9 cellular contexts compared by ENCODE assay signal in the genomic region with DNA sequence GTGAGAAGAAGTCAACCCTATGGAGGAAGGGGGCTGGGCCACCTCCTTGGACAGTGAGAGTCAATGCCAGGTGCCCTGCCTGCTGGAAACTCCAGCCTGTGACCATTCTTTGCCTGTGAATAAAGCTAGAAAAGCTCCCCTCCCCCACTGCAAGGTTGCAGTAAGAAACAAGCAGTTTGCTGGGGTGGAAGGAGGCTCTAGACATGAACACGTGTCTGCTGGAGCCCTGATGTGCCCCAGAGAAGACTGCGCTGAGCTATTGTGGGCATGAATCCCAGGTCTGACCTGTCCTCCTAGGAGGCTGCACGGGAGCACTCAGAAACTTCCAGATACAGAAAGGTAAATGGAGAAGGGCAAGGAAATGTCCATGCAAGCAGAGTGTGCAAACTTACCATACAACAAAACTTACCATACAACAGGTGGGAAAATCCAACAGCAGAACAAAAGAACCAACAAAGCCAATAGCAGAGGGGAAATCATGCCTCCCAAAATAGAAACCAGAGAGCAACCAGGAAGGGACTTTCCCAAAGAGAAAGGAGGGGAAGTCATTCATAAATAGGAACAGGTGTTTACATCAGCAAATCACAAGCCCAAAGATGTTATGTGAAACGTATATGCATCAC.
A peak's percentile ranks its signal among the peaks of the same experiment; 100 is the strongest.
DNase-seq lines count a peak whose midpoint lies in the region; ATAC-seq lines count a peak whose summit lies in the region.
"Had no signal": no experiment of that assay in that cellular context is flagged by ENCODE, and none has a peak within 500 bp of the region (broad histone marks: within the 10 kb centered on the region; RNA-seq: fewer than 3 reads in every experiment).

No MANE protein-coding gene starts in this region.

- peak overlapping the region; percentile 7 to 64 for H3K4me3 Mint-ChIP-seq in activated T-cell treated with anti-CD3 and anti-CD28 coated beads, Interleukin-2, amount 50 U/mL, for 72 hours
- H3K4me3 Mint-ChIP-seq in stimulated activated naive CD8-positive, alpha-beta T cell treated with anti-CD3 and anti-CD28 coated beads, Interleukin-15, Interleukin-2, amounts not matched to agents 100 ng/mL and 50 ng/mL, for 24 hours, result peak overlapping the region; percentile 9

- H3K4me1 Mint-ChIP-seq in activated T-cell treated with anti-CD3 and anti-CD28 coated beads, Interleukin-2, amount 50 U/mL, for 72 hours (ENCODE audit: low read depth), result peaks cover 27% of the 10 kb centered on the region
- peaks cover 26% of the 10 kb centered on the region for H3K4me1 Mint-ChIP-seq in stimulated activated naive CD8-positive, alpha-beta T cell treated with anti-CD3 and anti-CD28 coated beads, Interleukin-15, Interleukin-2, amounts not matched to agents 100 ng/mL and 50 ng/mL, for 24 hours (ENCODE audit: low read depth)

- H3K27ac Mint-ChIP-seq in activated T-cell treated with anti-CD3 and anti-CD28 coated beads, Interleukin-2, amount 50 U/mL, for 72 hours, result no peak overlapping the region
- H3K27ac Mint-ChIP-seq in stimulated activated naive CD8-positive, alpha-beta T cell treated with anti-CD3 and anti-CD28 coated beads, Interleukin-15, Interleukin-2, amounts not matched to agents 100 ng/mL and 50 ng/mL, for 24 hours, result peak overlapping the region; percentile 24

- peak in 1 of 2 donors; percentile 5 for DNase-seq in activated T-cell treated with anti-CD3 and anti-CD28 coated beads, Interleukin-2, amount 50 U/mL, for 72 hours
- DNase-seq in activated T-cell treated with anti-CD3 and anti-CD28 coated beads, Interleukin-2, amount 50 U/mL, for 48 hours, result no peak
- DNase-seq in NCI-H2081 (lab: John Stamatoyannopoulos, UW) (no peak), SK-N-DZ (ENCODE audit: low spot score) (no peak), middle frontal gyrus (ENCODE audit: extremely low spot score, low spot score) (no peak)
- DNase-seq: NCI-H1092 treated with DMSO at 0.1 percent for 48 hours had no signal

- H3K36me3 Mint-ChIP-seq in activated T-cell treated with anti-CD3 and anti-CD28 coated beads, Interleukin-2, amount 50 U/mL, for 72 hours (ENCODE audit: insufficient read depth in 2 of 2), result peaks cover 11 to 17% of the 10 kb centered on the region in 2 donors
- H3K36me3 Mint-ChIP-seq in stimulated activated naive CD8-positive, alpha-beta T cell treated with anti-CD3 and anti-CD28 coated beads, Interleukin-15, Interleukin-2, amounts not matched to agents 100 ng/mL and 50 ng/mL, for 24 hours (ENCODE audit: low read depth), result no peaks in the 10 kb centered on the region

- H3K27me3 Mint-ChIP-seq in activated T-cell treated with anti-CD3 and anti-CD28 coated beads, Interleukin-2, amount 50 U/mL, for 72 hours (ENCODE audit: low read depth), result peaks cover 6% of the 10 kb centered on the region
- peaks cover 6% of the 10 kb centered on the region for H3K27me3 Mint-ChIP-seq in stimulated activated naive CD8-positive, alpha-beta T cell treated with anti-CD3 and anti-CD28 coated beads, Interleukin-15, Interleukin-2, amounts not matched to agents 100 ng/mL and 50 ng/mL, for 24 hours

- H3K9me3 Mint-ChIP-seq in activated T-cell treated with anti-CD3 and anti-CD28 coated beads, Interleukin-2, amount 50 U/mL, for 72 hours, result peaks cover 6 to 7% of the 10 kb centered on the region in 2 donors
- no peaks in the 10 kb centered on the region for H3K9me3 Mint-ChIP-seq in stimulated activated naive CD8-positive, alpha-beta T cell treated with anti-CD3 and anti-CD28 coated beads, Interleukin-15, Interleukin-2, amounts not matched to agents 100 ng/mL and 50 ng/mL, for 24 hours

- ATAC-seq in activated T-cell treated with anti-CD3 and anti-CD28 coated beads, Interleukin-2, amount 50 U/mL, for 72 hours (replicated peaks in 1 of 2), result peak; percentile 54 to 56
- ATAC-seq in GM21737 (IDR thresholded peaks at IDR 0.05; ENCODE audit: unreplicated experiment) (peak; percentile 73), HG03558 (IDR thresholded peaks at IDR 0.05; ENCODE audit: extremely low read depth, unreplicated experiment) (peak; percentile 60)
